Comparison of ENCODE assay signal across 14 cellular contexts in the genomic region with DNA sequence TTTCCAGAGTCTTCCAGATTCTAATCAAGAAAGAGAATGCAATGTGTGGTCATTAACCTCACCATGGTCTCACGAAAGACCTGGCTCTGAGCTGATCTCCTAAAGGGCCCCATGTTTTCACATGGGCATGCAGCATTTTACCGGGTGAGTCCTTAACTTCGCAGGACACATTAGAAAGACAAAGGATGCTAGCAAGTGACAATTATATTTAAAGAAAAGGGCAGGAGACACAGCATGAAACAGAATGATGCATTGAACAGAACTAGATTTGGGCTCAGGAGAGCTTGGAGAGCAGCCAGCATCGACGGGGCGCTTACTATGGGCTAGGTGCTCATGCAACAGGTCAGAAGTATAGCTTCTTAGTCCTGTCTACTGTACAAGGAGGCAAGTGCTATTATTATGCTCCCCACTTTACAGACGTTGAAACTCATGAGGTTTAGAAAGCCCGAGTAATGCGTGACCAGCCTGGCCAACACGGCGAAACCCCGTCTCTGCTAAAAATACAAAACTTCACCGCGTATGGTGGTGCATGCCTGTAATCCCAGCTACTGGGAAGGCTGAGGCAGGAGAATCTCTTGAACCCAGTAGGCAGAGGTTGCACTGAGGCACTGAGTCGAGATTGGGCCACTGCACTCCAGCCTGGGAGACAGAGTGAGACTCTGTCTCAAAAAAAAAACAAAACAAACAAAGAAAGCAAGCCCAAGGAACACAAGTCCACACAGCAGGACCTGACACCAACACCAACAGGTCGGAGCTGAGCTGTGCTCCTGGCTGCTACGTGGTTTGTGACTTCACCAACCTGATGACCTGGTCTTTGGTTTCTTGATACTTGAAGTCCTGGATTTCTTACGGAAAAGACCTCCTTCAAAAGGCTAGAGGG. TPM values are rescaled to one million over a fixed set of nuclear protein-coding genes. Genes with fewer than 3 reads are reported as not detected.
A peak's percentile ranks its signal among the peaks of the same experiment; 100 is the strongest.
DNase-seq lines count a peak whose midpoint lies in the region; ATAC-seq and TF ChIP-seq lines count a peak whose summit lies in the region.
"Had no signal": no experiment of that assay in that cellular context is flagged by ENCODE, and none has a peak within 500 bp of the region (broad histone marks: within the 10 kb centered on the region; RNA-seq: fewer than 3 reads in every experiment).

No MANE protein-coding gene starts in this region.

- H3K36me3 Mint-ChIP-seq in osteocyte (ENCODE audit: unreplicated experiment) = peaks cover 7% of the 10 kb centered on the region
- H3K36me3 Mint-ChIP-seq in H9 (ENCODE audit: insufficient read depth in 1 of 3, low read depth in 3 of 3) = peaks cover 4 to 10% (median 5%) of the 10 kb centered on the region in 3 experiments; a peak in 5 of 7 replicates

- no peaks in the 10 kb centered on the region for H3K9me3 Mint-ChIP-seq in osteocyte (ENCODE audit: unreplicated experiment)
- no peaks in the 10 kb centered on the region for H3K9me3 Mint-ChIP-seq in H9

- H3K23ac ChIP-seq in IMR-90 (ENCODE audit: low read depth, low read length) = no peak overlapping the region
- no peak overlapping the region for H3K23ac ChIP-seq in H9 (ENCODE audit: insufficient read length, low read depth, low read length)

- no peak overlapping the region for H2AK9ac ChIP-seq in IMR-90 (replicated peaks; ENCODE audit: low read depth, low read length, poor library complexity)

- H4K20me1 ChIP-seq in BLaER1 treated with 17β-estradiol and CSF1 and Interleukin-3, amounts not matched to agents 10 nM and 100 nM = peaks cover 18 to 94% (median 87%) of the 10 kb centered on the region in 11 experiments; a peak in 18 of 22 replicates
- H4K20me1 ChIP-seq in IMR-90 (ENCODE audit: insufficient read depth, low read length) (no peaks in the 10 kb centered on the region), H9 (ENCODE audit: control insufficient read depth, insufficient read depth, insufficient read length) (peaks cover 3% of the 10 kb centered on the region)

- TF ChIP-seq CTCF in IMR-90 (conservative IDR thresholded peaks at IDR 0.05; ENCODE audit: low read depth, low read length) (no peak), osteocyte (IDR thresholded peaks at IDR 0.05) (no peak), H9 (conservative IDR thresholded peaks at IDR 0.05) (no peak)

- H2BK120ac ChIP-seq in IMR-90 (ENCODE audit: low read depth, low read length) (no peak overlapping the region), H9 (ENCODE audit: low read depth, low read length, poor library complexity, severe bottlenecking) (no peak overlapping the region)

- H3K27me3 Mint-ChIP-seq in osteocyte (ENCODE audit: unreplicated experiment) (no peaks in the 10 kb centered on the region), H9 (ENCODE audit: low read depth) (no peaks in the 10 kb centered on the region)
- H3K27me3 Mint-ChIP-seq: brain had no signal

- H3K79me2 ChIP-seq in H9 (ENCODE audit: insufficient read depth, low read length) = no peaks in the 10 kb centered on the region

- DNase-seq in IMR-90 = no peak
- DNase-seq in osteocyte (ENCODE audit: extremely low spot score, unreplicated experiment) = peak; percentile 57
- no peak for DNase-seq in dermis blood vessel endothelial cell
- DNase-seq in H9 = no peak
- no peak for DNase-seq in midbrain (lab: John Stamatoyannopoulos, UW)
- DNase-seq: HCEC 1CT; NCI-H1417; NCI-H510A treated with DMSO at 0.1 percent for 48 hours; stimulated activated naive CD4-positive, alpha-beta T cell had no signal

- H4K5ac ChIP-seq in IMR-90 (ENCODE audit: low read depth, low read length) = no peak overlapping the region
- H4K5ac ChIP-seq in H9 (ENCODE audit: insufficient read length, low read depth, low read length) = no peak overlapping the region

- POLR2A ChIA-PET in IMR-90 (lab: Charles Lee; ENCODE audit: unreplicated experiment) = no interaction called here

- peaks cover 30% of the 10 kb centered on the region for H3K4me1 Mint-ChIP-seq in osteocyte (ENCODE audit: unreplicated experiment)
- H3K4me1 Mint-ChIP-seq in H9 = peaks cover 37 to 44% of the 10 kb centered on the region in 2 experiments

- H3K4me3 Mint-ChIP-seq in osteocyte (ENCODE audit: unreplicated experiment) (no peak overlapping the region), H9 (no peak overlapping the region)
- H3K4me3 Mint-ChIP-seq: brain had no signal

- H3K18ac ChIP-seq in IMR-90 (ENCODE audit: low read depth, low read length) (no peak overlapping the region), H9 (ENCODE audit: insufficient read length, low read depth, low read length) (no peak overlapping the region)

- H3K14ac ChIP-seq in IMR-90 (replicated peaks; ENCODE audit: low read depth, low read length) = no peak overlapping the region
- H3K14ac ChIP-seq in H9 (ENCODE audit: insufficient read depth, low read length) = no peak overlapping the region

- H3K56ac ChIP-seq in IMR-90 (ENCODE audit: extremely low read depth, insufficient read depth, low read length) = no peak overlapping the region
- no peak overlapping the region for H3K56ac ChIP-seq in H9 (ENCODE audit: insufficient read length, low read depth, low read length)

- in situ Hi-C loops in IMR-90 (cut with MboI; ENCODE audit: low sequenced_read_pairs) = loop anchor here (25.0 kb wide), 1 partner anchor 654 kb away; no protein-coding TSS in a partner anchor

- intact Hi-C loops in IMR-90 (cut with micrococcal nuclease) = no loop called here

- peaks cover 0 to 10% of the 10 kb centered on the region in 2 experiments; a peak in 1 of 4 replicates for H3K79me1 ChIP-seq in IMR-90 (ENCODE audit: low read depth in 1 of 2, low read length in 2 of 2)
- no peaks in the 10 kb centered on the region for H3K79me1 ChIP-seq in H9 (ENCODE audit: insufficient read depth, low read depth, low read length, poor library complexity, severe bottlenecking)

- no peaks in the 10 kb centered on the region for H3K9me3 ChIP-seq in BLaER1 treated with 17β-estradiol and CSF1 and Interleukin-3, amounts not matched to agents 10 nM and 100 nM (replicated peaks in 1 of 11)
- H3K9me3 ChIP-seq in IMR-90 (ENCODE audit: control insufficient read depth, insufficient read depth, low read length) (no peaks in the 10 kb centered on the region), H9 (ENCODE audit: control insufficient read depth, low read depth, low read length) (no peaks in the 10 kb centered on the region)

- H3K27ac ChIP-seq in BLaER1 treated with 17β-estradiol and CSF1 and Interleukin-3, amounts not matched to agents 10 nM and 100 nM = peak overlapping the region in 9 of 11 experiments; percentile 70 to 85 (median 78); a peak in 16 of 22 replicates
- H3K27ac ChIP-seq in IMR-90 (ENCODE audit: insufficient read depth, low read length) (no peak overlapping the region), cingulate gyrus (ENCODE audit: low read depth, low read length) (peak overlapping the region; percentile 58), H9 (ENCODE audit: insufficient read length, low read depth, low read length) (no peak overlapping the region)

- peaks cover 78 to 95% (median 93%) of the 10 kb centered on the region in 10 experiments for H3K4me1 ChIP-seq in BLaER1 treated with 17β-estradiol and CSF1 and Interleukin-3, amounts not matched to agents 10 nM and 100 nM
- H3K4me1 ChIP-seq in IMR-90 (ENCODE audit: control insufficient read depth, insufficient read depth, low read length) (peaks cover 11% of the 10 kb centered on the region), H9 (ENCODE audit: insufficient read depth, low read length) (peaks cover 4% of the 10 kb centered on the region; the same call in 1 of the 2 replicates)

- H2BK15ac ChIP-seq in IMR-90 (ENCODE audit: low read depth, low read length) (no peak overlapping the region), H9 (ENCODE audit: low read depth, low read length) (no peak overlapping the region)

- peaks cover 40 to 94% (median 81%) of the 10 kb centered on the region in 11 experiments for H3K36me3 ChIP-seq in BLaER1 treated with 17β-estradiol and CSF1 and Interleukin-3, amounts not matched to agents 10 nM and 100 nM
- no peaks in the 10 kb centered on the region for H3K36me3 ChIP-seq in IMR-90 (ENCODE audit: control insufficient read depth, insufficient read depth, low read length)

- H3K9ac ChIP-seq in BLaER1 treated with 17β-estradiol and CSF1 and Interleukin-3, amounts not matched to agents 10 nM and 100 nM = peak overlapping the region in 4 of 11 experiments; percentile 3 to 70 (median 20); a peak in 4 of 22 replicates
- H3K9ac ChIP-seq in IMR-90 (ENCODE audit: low read depth, low read length) (no peak overlapping the region), H9 (ENCODE audit: extremely low read depth, insufficient read length, low read length) (no peak overlapping the region)

- H3K23me2 ChIP-seq in H9 (ENCODE audit: insufficient read length, low read depth, low read length, poor library complexity, severe bottlenecking) = no peaks in the 10 kb centered on the region

- no peaks in the 10 kb centered on the region for H3K27me3 ChIP-seq in BLaER1 treated with 17β-estradiol and CSF1 and Interleukin-3, amounts not matched to agents 10 nM and 100 nM
- H3K27me3 ChIP-seq in IMR-90 (ENCODE audit: control insufficient read depth, insufficient read depth, low read length) (no peaks in the 10 kb centered on the region), H9 (ENCODE audit: insufficient read depth, low read length) (no peaks in the 10 kb centered on the region)

- H2AK5ac ChIP-seq in IMR-90 (ENCODE audit: low read depth, low read length) (no peak overlapping the region), H9 (ENCODE audit: insufficient read length, low read length) (no peak overlapping the region)

- H2BK20ac ChIP-seq in IMR-90 (ENCODE audit: low read depth, low read length) (peak overlapping the region; percentile 4; the same call in 1 of the 2 replicates), H9 (ENCODE audit: low read depth, low read length, poor library complexity, severe bottlenecking) (no peak overlapping the region)

- dilution Hi-C loops in IMR-90 (cut with HindIII; ENCODE audit: low sequenced_read_pairs, unreplicated experiment) = no loop called here

- no peak overlapping the region for H3K4me3 ChIP-seq in BLaER1 treated with 17β-estradiol and CSF1 and Interleukin-3, amounts not matched to agents 10 nM and 100 nM
- H3K4me3 ChIP-seq in IMR-90 (ENCODE audit: insufficient read depth, low read depth, low read length) = no peak overlapping the region
- H3K4me3 ChIP-seq: lung had no signal

- ATAC-seq in IMR-90 (ENCODE audit: low read depth) = no peak
- no peak for ATAC-seq in GM21381 (IDR thresholded peaks at IDR 0.05; ENCODE audit: unreplicated experiment)

- H3K4ac ChIP-seq in IMR-90 (ENCODE audit: low read depth, low read length) = no peak overlapping the region
- no peak overlapping the region for H3K4ac ChIP-seq in H9 (ENCODE audit: low read depth, low read length)

- H4K91ac ChIP-seq in IMR-90 (ENCODE audit: insufficient read depth, low read depth, low read length) (no peak overlapping the region), H9 (ENCODE audit: insufficient read length, low read depth, low read length) (no peak overlapping the region)

- no peak overlapping the region for H3K27ac Mint-ChIP-seq in osteocyte (ENCODE audit: unreplicated experiment)
- H3K27ac Mint-ChIP-seq in H9 = peak overlapping the region in 1 of 3 experiments; percentile 70; a peak in 1 of 7 replicates

- H3K9me1 ChIP-seq in IMR-90 (ENCODE audit: insufficient read depth, low read length) = peaks cover 13% of the 10 kb centered on the region; the same call in 1 of the 2 replicates

- H4K8ac ChIP-seq in IMR-90 (ENCODE audit: low read depth in 2 of 2, low read length in 2 of 2) (no peak overlapping the region), H9 (replicated peaks; ENCODE audit: insufficient read length, low read depth, low read length) (no peak overlapping the region)

- no peak for TF ChIP-seq RAD21 in IMR-90 (IDR thresholded peaks at IDR 0.05; ENCODE audit: low read length)

- no peak overlapping the region for H2BK12ac ChIP-seq in H9 (ENCODE audit: insufficient read length, low read depth, low read length)

- WGBS in IMR-90 (ENCODE audit: extremely low coverage in 2 of 2, insufficient read length in 1 of 2), 2 experiments = 94% methylated on average over 12 of the region's 18 CpGs; no CpG with 5 or more reads in 1 of the 2 experiments
- WGBS in H9 (ENCODE audit: extremely low coverage, insufficient read length, low lambda C conversion rate) = no CpG with 5 or more reads among the region's 18 CpGs

- H3K4me2 ChIP-seq in BLaER1 treated with 17β-estradiol and CSF1 and Interleukin-3, amounts not matched to agents 10 nM and 100 nM = peak overlapping the region; percentile 43 to 97 (median 83)
- H3K4me2 ChIP-seq in IMR-90 (ENCODE audit: low read depth, low read length) = no peak overlapping the region
- no peak overlapping the region for H3K4me2 ChIP-seq in H9 (ENCODE audit: insufficient read depth, insufficient read length, low read length)

- H2AFZ ChIP-seq in IMR-90 (replicated peaks; ENCODE audit: low read length, poor library complexity) = no peak overlapping the region
- no peak overlapping the region for H2AFZ ChIP-seq in H9 (ENCODE audit: low read length)

- no peak for TF ChIP-seq POLR2A in IMR-90 (IDR thresholded peaks at IDR 0.05; ENCODE audit: low read depth, low read length)

- CTCF ChIA-PET in IMR-90 (lab: Yijun Ruan, JAX) = no interaction called here

- H2BK5ac ChIP-seq in IMR-90 (ENCODE audit: low read depth, low read length, poor library complexity, severe bottlenecking) (no peak overlapping the region), H9 (ENCODE audit: insufficient read length, low read length) (no peak overlapping the region)

- no peak overlapping the region for H3T11ph ChIP-seq in H9 (ENCODE audit: low read length)

- no TSS peak for BruUV-seq in IMR-90 (replicated peaks; lab: Mats Ljungman, UMichigan)

RNA-seq across cellular contexts. Expression of gene MBP, which starts 16.1 kb away (rescaled TPM):
- total RNA-seq in IMR-90 (2012; rRNA removed) (0.90 and 1.4 TPM in 2 replicates), osteocyte (13.8 and 18.6 TPM in 2 replicates), dermis blood vessel endothelial cell (5.6 and 6.3 TPM in 2 replicates), H9 (2021) (5.2 and 8.6 TPM in 2 replicates)
- polyA plus RNA-seq in IMR-90 (2012; rRNA removed) = 0.72 and 0.75 TPM in 2 replicates
- 0.52 and 0.82 TPM in 2 replicates for polyA plus RNA-seq in IMR-90 (2012; cell fraction: cytosol; rRNA removed)
- 1.2 and 2.2 TPM in 2 replicates for polyA plus RNA-seq in IMR-90 (2012; cell fraction: nucleus; rRNA removed; ENCODE audit: low replicate concordance)

Comparison
In these comparisons a context has a peak if more than half of its experiments do, and no peak if none do; other contexts are left out.
1. H3K27ac ChIP-seq: peak in BLaER1 treated with 17β-estradiol and CSF1 and Interleukin-3, amounts not matched to agents 10 nM and 100 nM (9 of 11) and cingulate gyrus (single experiment); none in IMR-90 (single experiment) and H9 (single experiment).
2. H3K4me2 ChIP-seq: peak in BLaER1 treated with 17β-estradiol and CSF1 and Interleukin-3, amounts not matched to agents 10 nM and 100 nM (11 of 11); none in IMR-90 (single experiment) and H9 (single experiment).